28 cellular contexts compared by ENCODE assay signal in the genomic region with DNA sequence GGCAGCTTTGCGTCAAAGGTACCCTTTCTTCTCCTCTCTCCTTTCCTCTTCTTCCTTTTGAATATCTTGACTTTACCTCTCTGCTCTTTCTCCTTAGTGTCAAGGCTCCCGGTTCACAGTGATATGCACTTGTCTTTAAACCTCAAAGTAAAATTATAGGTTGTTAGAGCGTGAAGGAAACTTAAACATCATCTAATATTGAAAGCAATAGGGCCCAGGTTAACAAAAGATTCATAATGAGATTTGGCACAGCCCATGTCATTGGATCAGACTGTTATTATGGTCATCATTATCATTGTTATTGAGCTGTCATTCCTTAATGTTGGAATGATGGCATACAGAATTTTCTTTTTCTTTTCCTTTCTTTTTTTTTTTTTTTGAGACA. TPM values are rescaled to one million over a fixed set of nuclear protein-coding genes. Genes with fewer than 3 reads are reported as not detected.
DNase-seq lines count a peak whose midpoint lies in the region; ATAC-seq and TF ChIP-seq lines count a peak whose summit lies in the region.
"Had no signal": no experiment of that assay in that cellular context is flagged by ENCODE, and none has a peak within 500 bp of the region (broad histone marks: within the 10 kb centered on the region; RNA-seq: fewer than 3 reads in every experiment).

No MANE protein-coding gene starts in this region.

- H3K36me3 ChIP-seq in OCI-LY7 (ENCODE audit: insufficient read depth, low read length): no peaks in the 10 kb centered on the region
- no peaks in the 10 kb centered on the region for H3K36me3 ChIP-seq in tibial nerve
- H3K36me3 ChIP-seq: left ventricle myocardium inferior, pancreas had no signal

- TF ChIP-seq EP300 in tibial nerve (IDR thresholded peaks at IDR 0.05): no peak

- BruUV-seq in OCI-LY7 (replicated peaks; lab: Mats Ljungman, UMichigan): no TSS peak

- H3K9me3 ChIP-seq in OCI-LY7 (ENCODE audit: low read length) (no peaks in the 10 kb centered on the region), tibial nerve (no peaks in the 10 kb centered on the region)
- H3K9me3 ChIP-seq: left ventricle myocardium inferior, pancreas had no signal

- ATAC-seq in GM18858 (IDR thresholded peaks at IDR 0.05; ENCODE audit: unreplicated experiment) (peak; percentile 6), GM21390 (IDR thresholded peaks at IDR 0.05; ENCODE audit: unreplicated experiment) (peak; percentile 20), HG02885 (IDR thresholded peaks at IDR 0.05; ENCODE audit: poor library complexity, unreplicated experiment) (peak; percentile 16), GM18870 (IDR thresholded peaks at IDR 0.05; ENCODE audit: unreplicated experiment) (no peak)
- ATAC-seq: effector memory CD8-positive, alpha-beta T cell; esophagus mucosa; natural killer cell treated with Interleukin-12 subunit alpha and Interleukin-12 subunit beta and Interleukin-15 and Interleukin-18, amount 100 ng/mL, for 72 hours had no signal

- H3K4me3 ChIP-seq in OCI-LY7 (ENCODE audit: low read depth, low read length, poor library complexity, severe bottlenecking) (no peak overlapping the region), tibial nerve (no peak overlapping the region)
- H3K4me3 ChIP-seq: hepatocyte, left ventricle myocardium inferior, pancreas had no signal

- no peaks in the 10 kb centered on the region for H3K27me3 ChIP-seq in tibial nerve
- H3K27me3 ChIP-seq: hepatocyte had no signal

- H3K27ac ChIP-seq in OCI-LY7 (ENCODE audit: low read depth, low read length, poor library complexity, severe bottlenecking) (no peak overlapping the region), tibial nerve (no peak overlapping the region)
- H3K27ac ChIP-seq: hepatocyte, left ventricle myocardium inferior, pancreas had no signal

- no peaks in the 10 kb centered on the region for H3K9me2 ChIP-seq in OCI-LY7 (ENCODE audit: insufficient read depth, low read length)

- peak overlapping the region; percentile 85 for H2AFZ ChIP-seq in OCI-LY7 (ENCODE audit: low read length)
- H2AFZ ChIP-seq: hepatocyte had no signal

- intact Hi-C loops in OCI-LY7 (cut with micrococcal nuclease; ENCODE audit: unreplicated experiment): loop anchor here (1.0 kb wide), 3 partner anchors 175 to 619 kb away; no protein-coding TSS in a partner anchor

- peaks cover 24% of the 10 kb centered on the region for H3K4me1 ChIP-seq in OCI-LY7 (ENCODE audit: insufficient read depth, low read length, poor library complexity, severe bottlenecking)
- H3K4me1 ChIP-seq in tibial nerve: no peaks in the 10 kb centered on the region
- H3K4me1 ChIP-seq: left ventricle myocardium inferior, pancreas had no signal

- WGBS in tibial nerve, 2 donors: 63 to 70% methylated on average over 3 of the region's 3 CpGs

- POLR2A ChIA-PET in OCI-LY7 (lab: Charles Lee): interaction anchor here (0.6 to 2.3 kb wide), 4 partner anchors 175 to 383 kb away, joined by 3 to 9 read pairs (median 4); no protein-coding TSS in a partner anchor

- TF ChIP-seq CTCF in OCI-LY7 (conservative IDR thresholded peaks at IDR 0.05; ENCODE audit: low read length) (no peak), tibial nerve (IDR thresholded peaks at IDR 0.05) (no peak)

- DNase-seq in OCI-LY7 (ENCODE audit: low spot score) (peak; percentile 0), medulla oblongata (ENCODE audit: extremely low spot score) (no peak), tibial nerve (ENCODE audit: low spot score in 2 of 2) (no peak), NOMO-1 (lab: John Stamatoyannopoulos, UW; ENCODE audit: unreplicated experiment in 2 of 2) (no peak)
- DNase-seq: activated B cell treated with CpG ODN at 0.5 μM for 24 hours; activated CD4-positive, alpha-beta T cell treated with anti-CD3 and anti-CD28 coated beads, Interleukin-2, amount 50 U/mL, for 4 hours; activated CD8-positive, alpha-beta memory T cell treated with anti-CD3 and anti-CD28 coated beads, Interleukin-2, amount 50 U/mL, for 4 hours; activated effector memory CD4-positive, alpha-beta T cell treated with Interleukin-2 at 50 U/mL for 16 hours; effector memory CD8-positive, alpha-beta T cell; immature natural killer cell; NCI-H1105; NCI-H510A; stimulated activated CD4-positive, alpha-beta T cell treated with anti-CD3 and anti-CD28 coated beads, Interleukin-4, amount 100 ng/mL, for 4 hours; T1000 had no signal

- H3K79me2 ChIP-seq in OCI-LY7 (ENCODE audit: insufficient read depth, low read depth, low read length): no peaks in the 10 kb centered on the region
- H3K79me2 ChIP-seq: hepatocyte had no signal

- TF ChIP-seq POLR2A in tibial nerve (IDR thresholded peaks at IDR 0.05): no peak

- peak overlapping the region; percentile 42 for H3K4me2 ChIP-seq in OCI-LY7 (ENCODE audit: low read length)
- H3K4me2 ChIP-seq: hepatocyte had no signal

- CTCF ChIA-PET in OCI-LY7 (lab: Charles Lee; ENCODE audit: unreplicated experiment): interaction anchor here (0.9 to 2.9 kb wide), 5 partner anchors 30 to 617 kb away, joined by 3 to 14 read pairs (median 4); no protein-coding TSS in a partner anchor

- no peaks in the 10 kb centered on the region for H4K20me1 ChIP-seq in OCI-LY7 (ENCODE audit: insufficient read depth, low read length)

RNA-seq across cellular contexts. Expression of a gene that starts 32.5 kb away (rescaled TPM):
- total RNA-seq in OCI-LY7 (2014; rRNA removed; shearing (Covaris generic)): not detected in 2 replicates
- total RNA-seq in OCI-LY7 (2022): not detected in 2 replicates
- total RNA-seq in tibial nerve: not detected
- total RNA-seq: activated B cell treated with CpG ODN at 0.5 μM for 24 hours; Calu3; Daoy; esophagus mucosa; frontal cortex; H4; hepatocyte; left ventricle myocardium inferior; natural killer cell treated with Interleukin-12 subunit alpha and Interleukin-12 subunit beta and Interleukin-15 and Interleukin-18, amount 100 ng/mL, for 72 hours; pancreas; right cardiac atrium had no signal
